In genomic region chr9:121566401-121567141, GRCh38 we compare ENCODE assay signal across 9 cellular contexts.
DNase-seq lines count a peak whose midpoint lies in the region; ATAC-seq and TF ChIP-seq lines count a peak whose summit lies in the region.
"Had no signal": no experiment of that assay in that cellular context is flagged by ENCODE, and none has a peak within 500 bp of the region (broad histone marks: within the 10 kb centered on the region; RNA-seq: fewer than 3 reads in every experiment).

No MANE protein-coding gene starts in this region.

- no peak for TF ChIP-seq POLR2A in NB4 (IDR thresholded peaks at IDR 0.05; ENCODE audit: extremely low read depth, insufficient read length)

- H3K27me3 ChIP-seq in left lung, result no peaks in the 10 kb centered on the region

- no peaks in the 10 kb centered on the region for H3K36me3 ChIP-seq in left lung

- H3K4me3 ChIP-seq in NB4 (ENCODE audit: low read depth, low read length) (no peak overlapping the region), choroid plexus epithelial cell (ENCODE audit: low read depth, low read length) (no peak overlapping the region), left lung (peak overlapping the region in 1 of 2 donors; percentile 11)

- H3K27ac ChIP-seq in left lung (peak overlapping the region in 1 of 2 donors; percentile 62), temporal lobe (ENCODE audit: low read depth, low read length) (peak overlapping the region; percentile 59)

- ATAC-seq in left lung, result peak; percentile 35
- ATAC-seq in GM21528 (IDR thresholded peaks at IDR 0.05; ENCODE audit: low FRiP score, unreplicated experiment), result no peak

- intact Hi-C loops in left lung (cut with DNase I), result no loop called here

- H3K4me1 ChIP-seq in left lung, result peaks cover 12 to 18% of the 10 kb centered on the region in 2 donors

- DNase-seq in NB4 (ENCODE audit: low read depth) (peak; percentile 36), choroid plexus epithelial cell (ENCODE audit: low read depth) (peak; percentile 42), left lung (no peak), GF-D8 (lab: John Stamatoyannopoulos, UW) (no peak), OCI-M1 (lab: John Stamatoyannopoulos, UW) (no peak), DMS114 treated with DMSO at 0.1 percent for 48 hours (lab: John Stamatoyannopoulos, UW; ENCODE audit: unreplicated experiment) (no peak)
- DNase-seq: activated naive CD8-positive, alpha-beta T cell treated with anti-CD3 and anti-CD28 coated beads, Interleukin-2, amount 10 ng/mL, durations not matched to agents 7 days and 5 days had no signal

- TF ChIP-seq CTCF in NB4 (IDR thresholded peaks at IDR 0.05; ENCODE audit: low read depth, low read length) (no peak), choroid plexus epithelial cell (conservative IDR thresholded peaks at IDR 0.05; ENCODE audit: low read depth, low read length) (no peak), left lung (IDR thresholded peaks at IDR 0.05) (no peak)

- no peaks in the 10 kb centered on the region for H3K9me3 ChIP-seq in left lung

Comparison
In these comparisons a context has a peak if more than half of its experiments do, and no peak if none do; other contexts are left out.
1. DNase-seq: peak in NB4 (single experiment) and choroid plexus epithelial cell (single experiment); none in left lung (0 of 2), GF-D8 (single experiment), OCI-M1 (single experiment) and DMS114 treated with DMSO at 0.1 percent for 48 hours (single experiment).